Comparison of ENCODE assay signal across 8 cellular contexts in genomic region chr19:40806385-40807146, GRCh38. TPM values are rescaled to one million over a fixed set of nuclear protein-coding genes. Genes with fewer than 3 reads are reported as not detected.
DNase-seq lines count a peak whose midpoint lies in the region; ATAC-seq and TF ChIP-seq lines count a peak whose summit lies in the region.

No MANE protein-coding gene starts in this region.

- H3K79me2 ChIP-seq in GM23248 (ENCODE audit: insufficient read depth) = peaks cover 86% of the 10 kb centered on the region

- H3K9me3 Mint-ChIP-seq in activated T-helper 17 cell treated with anti-CD3 and anti-CD28 coated beads, Interleukin-2, amount 50 U/mL, for 72 hours = no peaks in the 10 kb centered on the region

- peak overlapping the region; percentile 11 for H3K4me2 ChIP-seq in GM23248 (ENCODE audit: unreplicated experiment)

- TF ChIP-seq CTCF in A673 (conservative IDR thresholded peaks at IDR 0.05; ENCODE audit: low read depth, low read length) = peak; percentile 100

- DNase-seq in A673 (ENCODE audit: low spot score) = peak; percentile 99
- peak; percentile 94 for DNase-seq in GM23248
- peak; percentile 53 for DNase-seq in OCI-M1 (lab: John Stamatoyannopoulos, UW)
- peak; percentile 92 for DNase-seq in fibroblast of gingiva (ENCODE audit: low read depth)
- peak; percentile 55 for DNase-seq in myocyte (ENCODE audit: low read depth)
- DNase-seq in stimulated activated CD8-positive, alpha-beta memory T cell treated with anti-CD3 and anti-CD28 coated beads, Interleukin-7, amount 100 ng/mL, for 1 hour (ENCODE audit: low read depth in 2 of 2) = peak; percentile 48 to 52
- DNase-seq in LoVo (ENCODE audit: low spot score) = no peak

- H3K4me3 ChIP-seq in A673 (ENCODE audit: low read depth, low read length, poor library complexity, severe bottlenecking) (peak overlapping the region; percentile 20), GM23248 (0 out of 2 replicates have a peak overlapping the region, but pooled peaks have one; percentile 17)

- no peaks in the 10 kb centered on the region for H3K9me3 ChIP-seq in A673 (ENCODE audit: low read depth, low read length, poor library complexity, severe bottlenecking)
- no peaks in the 10 kb centered on the region for H3K9me3 ChIP-seq in GM23248 (ENCODE audit: low read depth)

- peaks cover 23% of the 10 kb centered on the region for H3F3A ChIP-seq in GM23248 (ENCODE audit: insufficient read depth)

- no peaks in the 10 kb centered on the region for H3K9me2 ChIP-seq in GM23248 (ENCODE audit: insufficient read depth)

- H3K4me1 ChIP-seq in A673 (ENCODE audit: insufficient read depth, low read length, poor library complexity, severe bottlenecking) (peaks cover 51% of the 10 kb centered on the region), GM23248 (ENCODE audit: insufficient read depth) (peaks cover 34% of the 10 kb centered on the region)

- CTCF ChIA-PET in A673 (lab: Charles Lee) = interaction anchor here (0.5 to 1.5 kb wide), 13 partner anchors 8 to 456 kb away, joined by 3 to 18 read pairs (median 4); partner anchors contain the start of genes ACTMAP, EGLN2, RAB4B and SNRPA

- H3K27me3 ChIP-seq in A673 (replicated peaks; ENCODE audit: insufficient read depth, low read depth, low read length, poor library complexity) (no peaks in the 10 kb centered on the region), GM23248 (replicated peaks; ENCODE audit: insufficient read depth) (no peaks in the 10 kb centered on the region)

- H3K4me1 Mint-ChIP-seq in activated T-helper 17 cell treated with anti-CD3 and anti-CD28 coated beads, Interleukin-2, amount 50 U/mL, for 72 hours = peaks cover 63% of the 10 kb centered on the region

- H2AFZ ChIP-seq in GM23248 = no peak overlapping the region

- no TSS peak for BruUV-seq in A673 (replicated peaks; lab: Mats Ljungman, UMichigan)

- H3K4me3 Mint-ChIP-seq in activated T-helper 17 cell treated with anti-CD3 and anti-CD28 coated beads, Interleukin-2, amount 50 U/mL, for 72 hours = peak overlapping the region; percentile 94

- H3K27ac Mint-ChIP-seq in activated T-helper 17 cell treated with anti-CD3 and anti-CD28 coated beads, Interleukin-2, amount 50 U/mL, for 72 hours = peak overlapping the region; percentile 89

- in situ Hi-C loops in GM23248 (cut with MboI) = no loop called here

- peak overlapping the region; percentile 47 for H3K27ac ChIP-seq in A673 (ENCODE audit: low read depth, low read length, poor library complexity, severe bottlenecking)
- peak overlapping the region; percentile 60 for H3K27ac ChIP-seq in GM23248

- POLR2A ChIA-PET in A673 (lab: Charles Lee; ENCODE audit: low non-redundant PET) = interaction anchor here (1.0 kb wide), 1 partner anchor 28 kb away, joined by 3 read pairs; no protein-coding TSS in a partner anchor

- WGBS in GM23248 (ENCODE audit: low coverage in 1 of 2, low lambda C conversion rate in 2 of 2, missing lambda C conversion rate in 2 of 2), 2 experiments = 21 to 25% methylated on average over 21 to 26 of the region's 26 CpGs

- peak overlapping the region; percentile 46 for H3K9ac ChIP-seq in GM23248

- peaks cover 40% of the 10 kb centered on the region for H3K36me3 ChIP-seq in A673 (ENCODE audit: insufficient read depth, low read length, poor library complexity, severe bottlenecking)
- 0 out of 2 replicates have a peak, but pooled peaks cover 9% of the 10 kb centered on the region for H3K36me3 ChIP-seq in GM23248 (ENCODE audit: low read depth)

- peaks cover 84% of the 10 kb centered on the region for H3K36me3 Mint-ChIP-seq in activated T-helper 17 cell treated with anti-CD3 and anti-CD28 coated beads, Interleukin-2, amount 50 U/mL, for 72 hours (ENCODE audit: low read depth)

- H4K20me1 ChIP-seq in GM23248 (ENCODE audit: insufficient read depth) = 0 out of 2 replicates have a peak, but pooled peaks cover 4% of the 10 kb centered on the region

- intact Hi-C loops in A673 (cut with micrococcal nuclease; ENCODE audit: unreplicated experiment) = loop anchor here (10.0 kb wide), 1 partner anchor 92 kb away; the partner anchor contains the start of genes COQ8B and ITPKC

- ATAC-seq in activated T-helper 17 cell treated with anti-CD3 and anti-CD28 coated beads, Interleukin-2, amount 50 U/mL, for 72 hours (replicated peaks) = peak; percentile 68

- no peaks in the 10 kb centered on the region for H3K27me3 Mint-ChIP-seq in activated T-helper 17 cell treated with anti-CD3 and anti-CD28 coated beads, Interleukin-2, amount 50 U/mL, for 72 hours

RNA-seq across cellular contexts. Expression of gene EGLN2, which starts 7.6 kb away (rescaled TPM):
- total RNA-seq in A673 (2021) (105 and 113 TPM in 2 replicates), myocyte (59.3 and 65.8 TPM in 2 replicates)
- 80.6 and 83.3 TPM in 2 replicates for total RNA-seq in GM23248 (2014; rRNA removed; shearing (Covaris generic))
- polyA plus RNA-seq in GM23248 (2016; fragmentation: Nextera tagmentation; extraction: Ambion mirVana) = 52.5 and 61.2 TPM in 2 replicates
- total RNA-seq in activated T-helper 17 cell treated with anti-CD3 and anti-CD28 coated beads, Interleukin-2, amount 50 U/mL, for 72 hours = 10 to 100 TPM; 78.1 to 86.8 TPM
- 55.1 TPM for polyA plus RNA-seq in myocyte (2012)

RNA-seq across cellular contexts. Expression of gene RAB4B, which starts 28.5 kb away (rescaled TPM):
- total RNA-seq in A673 (2021) (9.1 and 14.6 TPM in 2 replicates), myocyte (19.6 and 21.4 TPM in 2 replicates)
- total RNA-seq in GM23248 (2014; rRNA removed; shearing (Covaris generic)) = 20.7 and 25.6 TPM in 2 replicates
- polyA plus RNA-seq in GM23248 (2016; fragmentation: Nextera tagmentation; extraction: Ambion mirVana) = 23.2 and 24.6 TPM in 2 replicates
- 10 to 100 TPM; 29.0 to 31.3 TPM for total RNA-seq in activated T-helper 17 cell treated with anti-CD3 and anti-CD28 coated beads, Interleukin-2, amount 50 U/mL, for 72 hours
- polyA plus RNA-seq in myocyte (2012) = 25.9 TPM

RNA-seq across cellular contexts. Expression of gene MIA, which starts 31.2 kb away (rescaled TPM):
- total RNA-seq in A673 (2021) (0.75 and 0.85 TPM in 2 replicates), myocyte (not detected in 2 replicates)
- not detected in 2 replicates for total RNA-seq in GM23248 (2014; rRNA removed; shearing (Covaris generic))
- polyA plus RNA-seq in GM23248 (2016; fragmentation: Nextera tagmentation; extraction: Ambion mirVana) = not detected in 2 replicates
- 1 to 10 TPM in 1 of 2 donors, not detected in 1; 5.7 TPM for total RNA-seq in activated T-helper 17 cell treated with anti-CD3 and anti-CD28 coated beads, Interleukin-2, amount 50 U/mL, for 72 hours
- 0.42 TPM for polyA plus RNA-seq in myocyte (2012)

RNA-seq across cellular contexts. Expression of gene CYP2A6, which starts 43.7 kb away (rescaled TPM):
- not detected in 2 replicates for total RNA-seq in A673 (2021)
- not detected in 2 replicates for total RNA-seq in GM23248 (2014; rRNA removed; shearing (Covaris generic))
- not detected in 2 replicates for polyA plus RNA-seq in GM23248 (2016; fragmentation: Nextera tagmentation; extraction: Ambion mirVana)
- total RNA-seq in activated T-helper 17 cell treated with anti-CD3 and anti-CD28 coated beads, Interleukin-2, amount 50 U/mL, for 72 hours = not detected
- total RNA-seq in myocyte = not detected in 2 replicates
- polyA plus RNA-seq in myocyte (2012) = 0.82 TPM

RNA-seq across cellular contexts. Expression of gene SNRPA, which starts 55.6 kb away (rescaled TPM):
- 167 and 179 TPM in 2 replicates for total RNA-seq in A673 (2021)
- total RNA-seq in GM23248 (2014; rRNA removed; shearing (Covaris generic)) = 30.6 and 35.3 TPM in 2 replicates
- polyA plus RNA-seq in GM23248 (2016; fragmentation: Nextera tagmentation; extraction: Ambion mirVana) = 50.1 and 58.5 TPM in 2 replicates
- total RNA-seq in activated T-helper 17 cell treated with anti-CD3 and anti-CD28 coated beads, Interleukin-2, amount 50 U/mL, for 72 hours = 100 to 1,000 TPM; 171 to 175 TPM
- total RNA-seq in myocyte = 37.3 and 52.8 TPM in 2 replicates
- polyA plus RNA-seq in myocyte (2012) = 41.5 TPM
